ENCODE assay signal across 28 cellular contexts in the genomic region with DNA sequence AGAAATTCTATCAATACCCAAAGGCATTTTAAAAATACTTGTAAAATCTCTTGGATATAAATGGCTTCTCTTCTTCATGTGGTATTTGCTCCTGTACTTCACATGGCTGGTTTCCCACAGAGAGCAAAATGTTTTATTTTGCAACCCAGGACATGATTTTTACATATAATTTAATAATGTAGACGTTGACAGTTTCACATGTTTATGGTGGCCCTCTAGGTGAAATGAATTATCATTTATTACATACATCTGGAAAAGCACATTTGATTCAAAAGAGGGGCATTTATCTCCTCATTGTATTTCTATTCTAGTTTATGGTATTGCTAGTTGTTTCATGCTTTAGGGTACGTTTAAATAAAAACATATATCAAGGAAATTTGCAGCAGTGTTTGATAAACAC. TPM values are rescaled to one million over a fixed set of nuclear protein-coding genes. Genes with fewer than 3 reads are reported as not detected.
"Had no signal": no experiment of that assay in that cellular context is flagged by ENCODE, and none has a peak within 500 bp of the region (broad histone marks: within the 10 kb centered on the region; RNA-seq: fewer than 3 reads in every experiment).

No MANE protein-coding gene starts in this region.

- H3K9me3 ChIP-seq: esophagus muscularis mucosa, esophagus squamous epithelium, gastrocnemius medialis, gastroesophageal sphincter, heart left ventricle, heart right ventricle had no signal

- H2AFZ ChIP-seq: hepatocyte had no signal

- H3K9me3 Mint-ChIP-seq: dendritic cell treated with granulocyte-macrophage colony-stimulating factor and Interleukin-4, amounts not matched to agents 40 ng/mL and 50 ng/mL, for 4 days; effector memory CD8-positive, alpha-beta T cell; endodermal cell had no signal

- H3K4me3 Mint-ChIP-seq: dendritic cell treated with granulocyte-macrophage colony-stimulating factor and Interleukin-4, amounts not matched to agents 40 ng/mL and 50 ng/mL, for 4 days; effector memory CD8-positive, alpha-beta T cell; endodermal cell had no signal

- H3K4me3 ChIP-seq: coronary artery, dorsolateral prefrontal cortex, esophagus muscularis mucosa, esophagus squamous epithelium, gastrocnemius medialis, gastroesophageal sphincter, heart left ventricle, heart right ventricle, hepatocyte had no signal

- H3K27ac ChIP-seq: coronary artery, dorsolateral prefrontal cortex, epithelial cell of prostate, esophagus muscularis mucosa, esophagus squamous epithelium, foreskin keratinocyte, gastrocnemius medialis, gastroesophageal sphincter, heart left ventricle, heart right ventricle, hepatocyte had no signal

- H3K79me2 ChIP-seq: hepatocyte had no signal

- H3K27me3 ChIP-seq: dorsolateral prefrontal cortex, esophagus muscularis mucosa, esophagus squamous epithelium, foreskin keratinocyte, gastrocnemius medialis, gastroesophageal sphincter, hepatocyte had no signal

- H3K4me1 ChIP-seq: esophagus muscularis mucosa, gastroesophageal sphincter had no signal

- H3K36me3 ChIP-seq: esophagus muscularis mucosa, esophagus squamous epithelium, gastrocnemius medialis, gastroesophageal sphincter, heart left ventricle, heart right ventricle had no signal

- DNase-seq: cortex of kidney; dermis blood vessel endothelial cell; dorsolateral prefrontal cortex; effector CD4-positive, alpha-beta T cell; effector CD8-positive, alpha-beta T cell; effector memory CD4-positive, alpha-beta T cell; effector memory CD8-positive, alpha-beta T cell; endodermal cell; erythroblast; esophagus squamous epithelium; foreskin fibroblast; foreskin keratinocyte; foreskin melanocyte; gastrocnemius medialis; glutamatergic neuron; head of caudate nucleus; heart left ventricle; heart right ventricle had no signal

- FAIRE-seq: endometrium, endothelial cell of umbilical vein, frontal cortex had no signal

- H3K27me3 Mint-ChIP-seq: dendritic cell treated with granulocyte-macrophage colony-stimulating factor and Interleukin-4, amounts not matched to agents 40 ng/mL and 50 ng/mL, for 4 days; effector memory CD8-positive, alpha-beta T cell had no signal

- ATAC-seq: effector memory CD8-positive, alpha-beta T cell; esophagus mucosa; foreskin keratinocyte; gastrocnemius medialis; gastroesophageal sphincter; heart left ventricle; heart right ventricle had no signal

- H3K4me2 ChIP-seq: hepatocyte had no signal

- H3K27ac Mint-ChIP-seq: dendritic cell treated with granulocyte-macrophage colony-stimulating factor and Interleukin-4, amounts not matched to agents 40 ng/mL and 50 ng/mL, for 4 days; effector memory CD8-positive, alpha-beta T cell; endodermal cell had no signal

RNA-seq across cellular contexts. Expression of gene LRGUK, which starts 52.2 kb away (rescaled TPM):
- polyA plus RNA-seq: hepatocyte had no signal
